In genomic region chr16:71808593-71809449, GRCh38 we compare ENCODE assay signal across 1 cellular context.
A peak's percentile ranks its signal among the peaks of the same experiment; 100 is the strongest.
TF ChIP-seq lines count a peak whose summit lies in the region.

TSS of gene AP1G1 (minus strand) at chr16:71808834. CDS start at chr16:71789479, 19,355 bp downstream.

TF ChIP-seq in K562, 482 proteins besides CTCF, POLR2A, EP300 and RAD21 (continued from another document and continues in another):
- TF ChIP-seq ZBTB5 (IDR thresholded peaks at IDR 0.05) (peak; percentile 92), SIN3B (IDR thresholded peaks at IDR 0.05; ENCODE audit: low read depth) (peak; percentile 96), HEY1 (CRISPR knock-in tag; IDR thresholded peaks at IDR 0.05; ENCODE audit: borderline replicate concordance) (no peak), MCM2 (IDR thresholded peaks at IDR 0.05; ENCODE audit: low read depth) (no peak), XRCC4 (IDR thresholded peaks at IDR 0.05; ENCODE audit: extremely low read depth, insufficient read depth, insufficient read length) (no peak), PHF20 (IDR thresholded peaks at IDR 0.05; ENCODE audit: partially characterized antibody) (peak; percentile 100), SMC3 (conservative IDR thresholded peaks at IDR 0.05; ENCODE audit: insufficient read depth, low read depth, low read length) (no peak), PHF8 (IDR thresholded peaks at IDR 0.05; ENCODE audit: borderline replicate concordance, low read length) (peak; percentile 73; the same call in 1 of the 2 replicates), SLC30A9 (CRISPR knock-in tag; IDR thresholded peaks at IDR 0.05) (no peak), ZNF280B (CRISPR knock-in tag; IDR thresholded peaks at IDR 0.05) (no peak), KDM4B (IDR thresholded peaks at IDR 0.05; ENCODE audit: borderline replicate concordance in 2 of 2, low read depth in 1 of 2) (peak in 1 of 2 experiments; percentile 87; a peak in 2 of 4 replicates), ARID3A (IDR thresholded peaks at IDR 0.05; ENCODE audit: borderline replicate concordance, low read depth, low read length) (no peak), RBFOX2 (IDR thresholded peaks at IDR 0.05; ENCODE audit: low read depth, low read length) (peak; percentile 99), BHLHE40 (IDR thresholded peaks at IDR 0.05; ENCODE audit: low read length) (no peak), CTBP1 (IDR thresholded peaks at IDR 0.05; ENCODE audit: borderline replicate concordance) (peak; percentile 87; the same call in 1 of the 2 replicates), ZNF740 (CRISPR knock-in tag; IDR thresholded peaks at IDR 0.05) (peak; percentile 85), ZNF740 (tag; IDR thresholded peaks at IDR 0.05) (peak in 1 of 2 experiments; percentile 97; a peak in 2 of 4 replicates), HNRNPH1 (optimal IDR thresholded peaks at IDR 0.05; ENCODE audit: low read depth, low read length) (no peak), NFE2 (IDR thresholded peaks at IDR 0.05; ENCODE audit: low read depth) (peak; percentile 90), NFRKB (IDR thresholded peaks at IDR 0.05; ENCODE audit: low read depth) (peak; percentile 100), PURB (CRISPR knock-in tag; IDR thresholded peaks at IDR 0.05; ENCODE audit: low read depth) (no peak), PRDM10 (IDR thresholded peaks at IDR 0.05; ENCODE audit: partially characterized antibody) (peak; percentile 81), PHB2 (IDR thresholded peaks at IDR 0.05; ENCODE audit: low read depth) (peak; percentile 61; the same call in 1 of the 2 replicates), ZNF551 (CRISPR knock-in tag; IDR thresholded peaks at IDR 0.05) (no peak), SRF (CRISPR knock-in tag; IDR thresholded peaks at IDR 0.05) (no peak), TFE3 (CRISPR knock-in tag; IDR thresholded peaks at IDR 0.05) (no peak), MEF2D (tag; conservative IDR thresholded peaks at IDR 0.05; ENCODE audit: low read depth) (0 out of 2 replicates have a peak, but pooled peaks have one; percentile 51), ZKSCAN3 (CRISPR knock-in tag; IDR thresholded peaks at IDR 0.05) (no peak), ZFP91 (CRISPR knock-in tag; IDR thresholded peaks at IDR 0.05) (0 out of 2 replicates have a peak, but pooled peaks have one; percentile 39), ID3 (CRISPR knock-in tag; IDR thresholded peaks at IDR 0.05) (no peak), ID3 (tag; IDR thresholded peaks at IDR 0.05) (peak; percentile 96), ZNF280A (IDR thresholded peaks at IDR 0.05; ENCODE audit: low read depth, partially characterized antibody) (no peak), BCL6 (CRISPR knock-in tag; IDR thresholded peaks at IDR 0.05) (no peak), PHF21A (IDR thresholded peaks at IDR 0.05; ENCODE audit: borderline replicate concordance, low read depth) (0 out of 2 replicates have a peak, but pooled peaks have one; percentile 37), ZNF395 (CRISPR knock-in tag; IDR thresholded peaks at IDR 0.05) (0 out of 2 replicates have a peak, but pooled peaks have one; percentile 2), ZNF12 (CRISPR knock-in tag; IDR thresholded peaks at IDR 0.05) (peak; percentile 39; the same call in 1 of the 2 replicates), NRF1 (conservative IDR thresholded peaks at IDR 0.05 in 1 of 2, IDR thresholded peaks at IDR 0.05 in 1 of 2) (peak; percentile 20 to 53; a peak in 2 of 4 replicates), TCF7 (IDR thresholded peaks at IDR 0.05; ENCODE audit: borderline replicate concordance) (peak; percentile 15; the same call in 1 of the 2 replicates), SMAD4 (CRISPR knock-in tag; conservative IDR thresholded peaks at IDR 0.05) (peak; percentile 52; the same call in 1 of the 2 replicates), NFE2L1 (tag; IDR thresholded peaks at IDR 0.05; ENCODE audit: borderline replicate concordance, low read depth) (no peak), ATF2 (CRISPR knock-in tag; IDR thresholded peaks at IDR 0.05) (no peak), NFATC3 (IDR thresholded peaks at IDR 0.05) (peak; percentile 93), ZNF431 (CRISPR knock-in tag; IDR thresholded peaks at IDR 0.05) (peak; percentile 38; the same call in 1 of the 2 replicates), HDAC6 (IDR thresholded peaks at IDR 0.05; ENCODE audit: low read depth, low read length) (no peak)
